In the genomic region with DNA sequence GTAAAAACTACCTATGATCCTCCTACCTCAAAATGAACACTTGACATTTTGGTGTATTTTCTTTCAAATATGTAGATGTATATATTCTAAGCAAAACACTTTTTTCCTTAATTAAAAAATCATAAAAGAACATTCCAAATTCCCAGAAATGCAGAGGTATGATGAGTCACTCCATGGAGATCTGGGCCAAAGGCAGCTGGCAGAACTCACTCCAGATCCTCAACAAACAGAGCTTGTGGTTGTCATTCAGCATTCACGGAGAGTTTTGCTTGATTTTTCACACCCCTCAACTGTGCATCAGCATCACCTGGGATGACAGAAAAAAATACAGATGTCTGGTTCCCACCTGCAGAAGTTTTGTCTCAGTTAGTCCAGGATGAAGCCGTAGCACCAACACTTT, we compare ENCODE assay signal across 21 cellular contexts.
"Had no signal": no experiment of that assay in that cellular context is flagged by ENCODE, and none has a peak within 500 bp of the region (broad histone marks: within the 10 kb centered on the region; RNA-seq: fewer than 3 reads in every experiment).

No MANE protein-coding gene starts in this region.

- ATAC-seq: activated CD8-positive, alpha-beta T cell treated with anti-CD3 and anti-CD28 coated beads for 36 hours; activated T-cell treated with anti-CD3 and anti-CD28 coated beads, Interleukin-2, amount 50 U/mL, for 4 hours; effector memory CD8-positive, alpha-beta T cell; foreskin keratinocyte; naive thymus-derived CD8-positive, alpha-beta T cell; psoas muscle; right cardiac atrium; stimulated activated naive CD8-positive, alpha-beta T cell treated with anti-CD3 and anti-CD28 coated beads, Interleukin-15, amount 100 ng/mL, for 72 hours had no signal

- DNase-seq: activated CD4-positive, alpha-beta T cell treated with anti-CD3 and anti-CD28 coated beads, Interleukin-2, amount 10 ng/mL, durations not matched to agents 24 days and 14 days; activated CD8-positive, alpha-beta T cell treated with anti-CD3 and anti-CD28 coated beads for 36 hours; activated T-cell treated with anti-CD3 and anti-CD28 coated beads, Interleukin-2, amount 50 U/mL, for 4 hours; adrenal gland; effector memory CD8-positive, alpha-beta T cell; esophagus squamous epithelium; foreskin keratinocyte; left cardiac atrium; mesendoderm; naive thymus-derived CD8-positive, alpha-beta T cell; psoas muscle; right cardiac atrium; small intestine; stimulated activated CD4-positive, alpha-beta T cell treated with anti-CD3 and anti-CD28 coated beads, Interleukin-15, amount 100 ng/mL, for 24 hours; stimulated activated CD4-positive, alpha-beta T cell treated with anti-CD3 and anti-CD28 coated beads, Interleukin-2, amount 100 ng/mL, for 48 hours; stimulated activated naive CD8-positive, alpha-beta T cell treated with anti-CD3 and anti-CD28 coated beads, Interleukin-15, amount 100 ng/mL, for 72 hours; transverse colon had no signal

- H3K4me3 ChIP-seq: adrenal gland, cardiac muscle cell, esophagus squamous epithelium, hepatocyte, psoas muscle, suprapubic skin, transverse colon, vagina had no signal
